Comparison of ENCODE assay signal across 11 cellular contexts in the genomic region with DNA sequence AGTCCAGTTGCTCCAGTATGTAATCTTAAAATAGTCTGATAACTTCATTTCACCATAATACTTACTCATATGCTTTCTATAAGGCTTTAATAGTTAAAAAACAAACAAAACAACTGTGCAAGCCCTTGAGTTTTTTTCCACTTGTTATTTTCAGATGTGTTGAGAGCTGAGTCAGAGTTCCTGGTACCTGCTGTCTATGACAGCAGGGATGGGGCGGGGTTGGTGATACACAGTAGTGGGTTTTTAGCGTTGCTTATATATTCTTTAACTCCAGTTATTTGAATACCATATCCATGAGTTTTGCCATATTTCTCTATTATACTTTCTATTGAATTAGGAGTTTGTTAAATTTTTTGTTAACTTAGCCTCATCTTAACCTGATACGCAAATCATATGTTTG. TPM values are rescaled to one million over a fixed set of nuclear protein-coding genes. Genes with fewer than 3 reads are reported as not detected.
A peak's percentile ranks its signal among the peaks of the same experiment; 100 is the strongest.
DNase-seq lines count a peak whose midpoint lies in the region; FAIRE-seq and TF ChIP-seq lines count a peak whose summit lies in the region.
"Had no signal": no experiment of that assay in that cellular context is flagged by ENCODE, and none has a peak within 500 bp of the region (broad histone marks: within the 10 kb centered on the region; RNA-seq: fewer than 3 reads in every experiment).

No MANE protein-coding gene starts in this region.

- H3K27me3 ChIP-seq in KMS-11 (ENCODE audit: insufficient read depth, low read depth), result no peaks in the 10 kb centered on the region

- no peaks in the 10 kb centered on the region for H4K20me1 ChIP-seq in KMS-11 (ENCODE audit: insufficient read depth)

- H3K27ac ChIP-seq in KMS-11, result no peak overlapping the region
- H3K27ac ChIP-seq: SK-N-MC had no signal

- FAIRE-seq in D721Med (lab: Jason Lieb, UNC), result no peak

- peak overlapping the region; percentile 18; the same call in 1 of the 2 replicates for H3K4me2 ChIP-seq in KMS-11

- H3K4me3 ChIP-seq in KMS-11 (IDR thresholded peaks at IDR 0.05; ENCODE audit: insufficient read depth, low read depth, low read length), result no peak overlapping the region
- H3K4me3 ChIP-seq: SK-N-MC had no signal

- no peaks in the 10 kb centered on the region; the same call in 1 of the 2 replicates for H3K36me3 ChIP-seq in KMS-11 (ENCODE audit: insufficient read depth)

- H3K4me1 ChIP-seq in KMS-11 (ENCODE audit: low read depth, poor library complexity, severe bottlenecking), result peaks cover 88% of the 10 kb centered on the region

- peaks cover 75% of the 10 kb centered on the region for H3K79me2 ChIP-seq in KMS-11 (ENCODE audit: insufficient read depth, low read depth)

- TF ChIP-seq CTCF in KMS-11 (conservative IDR thresholded peaks at IDR 0.05; ENCODE audit: low read depth, low read length) (no peak), D721Med (IDR thresholded peaks at IDR 0.05; ENCODE audit: insufficient read depth, missing control alignments) (no peak)

- no peak overlapping the region for H3K9ac ChIP-seq in KMS-11

- peak; percentile 65 for DNase-seq in activated CD4-positive, alpha-beta T cell treated with anti-CD3 and anti-CD28 coated beads for 48 hours
- peak; percentile 49 for DNase-seq in dermis blood vessel endothelial cell
- DNase-seq in stimulated activated CD4-positive, alpha-beta T cell treated with anti-CD3 and anti-CD28 coated beads, Interleukin-2, amount 100 ng/mL, for 4 hours (ENCODE audit: low read depth), result peak; percentile 24
- no peak for DNase-seq in NCI-H128 (lab: John Stamatoyannopoulos, UW; ENCODE audit: unreplicated experiment)
- no peak for DNase-seq in epidermal melanocyte (ENCODE audit: insufficient read length, low spot score)
- no peak for DNase-seq in D721Med (ENCODE audit: insufficient read length, low spot score)
- DNase-seq: endodermal cell, KG1, NCI-H345 had no signal

- no peak overlapping the region for H2AFZ ChIP-seq in KMS-11 (ENCODE audit: low read depth)

RNA-seq across cellular contexts. Expression of a gene that starts 5.0 kb away (rescaled TPM):
- total RNA-seq in dermis blood vessel endothelial cell, result 43.6 and 44.4 TPM in 2 replicates

Comparison
In these comparisons a context has a peak if more than half of its experiments do, and no peak if none do; other contexts are left out.
1. DNase-seq: peak in activated CD4-positive, alpha-beta T cell treated with anti-CD3 and anti-CD28 coated beads for 48 hours (single experiment), dermis blood vessel endothelial cell (single experiment) and stimulated activated CD4-positive, alpha-beta T cell treated with anti-CD3 and anti-CD28 coated beads, Interleukin-2, amount 100 ng/mL, for 4 hours (single experiment); none in NCI-H128 (single experiment), epidermal melanocyte (single experiment) and D721Med (single experiment).